ENCODE assay signal across 1 cellular context in the genomic region with DNA sequence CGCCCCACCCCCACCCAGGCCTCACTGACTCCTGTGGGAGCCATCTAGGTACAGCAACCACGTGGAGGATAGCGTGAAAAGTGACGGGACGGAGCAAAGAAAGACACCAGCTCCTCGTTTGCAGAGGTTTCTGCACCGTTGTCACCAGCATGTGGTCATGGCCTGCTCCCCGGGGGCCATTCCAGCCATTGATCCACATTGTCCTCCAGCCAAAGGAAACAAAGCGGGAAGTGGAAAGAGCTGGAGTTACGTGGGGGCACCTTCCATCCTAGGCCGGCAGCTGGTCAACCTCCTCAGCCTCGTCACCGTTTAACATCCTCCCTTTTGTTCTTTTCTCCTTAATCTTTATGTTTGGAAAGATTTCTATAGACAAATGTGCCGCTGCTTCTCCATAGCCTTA.
TF ChIP-seq lines count a peak whose summit lies in the region.

No MANE protein-coding gene starts in this region.

TF ChIP-seq in GM23338, 12 proteins besides CTCF, POLR2A, EP300 and RAD21 (continued from another document):
- TF ChIP-seq, protein P1, sequence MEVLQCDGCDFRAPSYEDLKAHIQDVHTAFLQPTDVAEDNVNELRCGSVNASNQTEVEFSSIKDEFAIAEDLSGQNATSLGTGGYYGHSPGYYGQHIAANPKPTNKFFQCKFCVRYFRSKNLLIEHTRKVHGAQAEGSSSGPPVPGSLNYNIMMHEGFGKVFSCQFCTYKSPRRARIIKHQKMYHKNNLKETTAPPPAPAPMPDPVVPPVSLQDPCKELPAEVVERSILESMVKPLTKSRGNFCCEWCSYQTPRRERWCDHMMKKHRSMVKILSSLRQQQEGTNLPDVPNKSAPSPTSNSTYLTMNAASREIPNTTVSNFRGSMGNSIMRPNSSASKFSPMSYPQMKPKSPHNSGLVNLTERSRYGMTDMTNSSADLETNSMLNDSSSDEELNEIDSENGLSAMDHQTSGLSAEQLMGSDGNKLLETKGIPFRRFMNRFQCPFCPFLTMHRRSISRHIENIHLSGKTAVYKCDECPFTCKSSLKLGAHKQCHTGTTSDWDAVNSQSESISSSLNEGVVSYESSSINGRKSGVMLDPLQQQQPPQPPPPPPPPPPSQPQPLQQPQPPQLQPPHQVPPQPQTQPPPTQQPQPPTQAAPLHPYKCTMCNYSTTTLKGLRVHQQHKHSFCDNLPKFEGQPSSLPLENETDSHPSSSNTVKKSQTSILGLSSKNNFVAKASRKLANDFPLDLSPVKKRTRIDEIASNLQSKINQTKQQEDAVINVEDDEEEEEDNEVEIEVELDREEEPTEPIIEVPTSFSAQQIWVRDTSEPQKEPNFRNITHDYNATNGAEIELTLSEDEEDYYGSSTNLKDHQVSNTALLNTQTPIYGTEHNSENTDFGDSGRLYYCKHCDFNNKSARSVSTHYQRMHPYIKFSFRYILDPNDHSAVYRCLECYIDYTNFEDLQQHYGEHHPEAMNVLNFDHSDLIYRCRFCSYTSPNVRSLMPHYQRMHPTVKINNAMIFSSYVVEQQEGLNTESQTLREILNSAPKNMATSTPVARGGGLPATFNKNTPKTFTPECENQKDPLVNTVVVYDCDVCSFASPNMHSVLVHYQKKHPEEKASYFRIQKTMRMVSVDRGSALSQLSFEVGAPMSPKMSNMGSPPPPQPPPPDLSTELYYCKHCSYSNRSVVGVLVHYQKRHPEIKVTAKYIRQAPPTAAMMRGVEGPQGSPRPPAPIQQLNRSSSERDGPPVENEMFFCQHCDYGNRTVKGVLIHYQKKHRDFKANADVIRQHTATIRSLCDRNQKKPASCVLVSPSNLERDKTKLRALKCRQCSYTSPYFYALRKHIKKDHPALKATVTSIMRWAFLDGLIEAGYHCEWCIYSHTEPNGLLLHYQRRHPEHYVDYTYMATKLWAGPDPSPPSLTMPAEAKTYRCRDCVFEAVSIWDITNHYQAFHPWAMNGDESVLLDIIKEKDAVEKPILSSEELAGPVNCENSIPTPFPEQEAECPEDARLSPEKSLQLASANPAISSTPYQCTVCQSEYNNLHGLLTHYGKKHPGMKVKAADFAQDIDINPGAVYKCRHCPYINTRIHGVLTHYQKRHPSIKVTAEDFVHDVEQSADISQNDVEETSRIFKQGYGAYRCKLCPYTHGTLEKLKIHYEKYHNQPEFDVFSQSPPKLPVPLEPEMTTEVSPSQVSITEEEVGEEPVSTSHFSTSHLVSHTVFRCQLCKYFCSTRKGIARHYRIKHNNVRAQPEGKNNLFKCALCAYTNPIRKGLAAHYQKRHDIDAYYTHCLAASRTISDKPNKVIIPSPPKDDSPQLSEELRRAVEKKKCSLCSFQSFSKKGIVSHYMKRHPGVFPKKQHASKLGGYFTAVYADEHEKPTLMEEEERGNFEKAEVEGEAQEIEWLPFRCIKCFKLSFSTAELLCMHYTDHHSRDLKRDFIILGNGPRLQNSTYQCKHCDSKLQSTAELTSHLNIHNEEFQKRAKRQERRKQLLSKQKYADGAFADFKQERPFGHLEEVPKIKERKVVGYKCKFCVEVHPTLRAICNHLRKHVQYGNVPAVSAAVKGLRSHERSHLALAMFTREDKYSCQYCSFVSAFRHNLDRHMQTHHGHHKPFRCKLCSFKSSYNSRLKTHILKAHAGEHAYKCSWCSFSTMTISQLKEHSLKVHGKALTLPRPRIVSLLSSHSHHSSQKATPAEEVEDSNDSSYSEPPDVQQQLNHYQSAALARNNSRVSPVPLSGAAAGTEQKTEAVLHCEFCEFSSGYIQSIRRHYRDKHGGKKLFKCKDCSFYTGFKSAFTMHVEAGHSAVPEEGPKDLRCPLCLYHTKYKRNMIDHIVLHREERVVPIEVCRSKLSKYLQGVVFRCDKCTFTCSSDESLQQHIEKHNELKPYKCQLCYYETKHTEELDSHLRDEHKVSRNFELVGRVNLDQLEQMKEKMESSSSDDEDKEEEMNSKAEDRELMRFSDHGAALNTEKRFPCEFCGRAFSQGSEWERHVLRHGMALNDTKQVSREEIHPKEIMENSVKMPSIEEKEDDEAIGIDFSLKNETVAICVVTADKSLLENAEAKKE (CRISPR knock-in tag; IDR thresholded peaks at IDR 0.05): no peak
- no peak for TF ChIP-seq ZNF114 (CRISPR knock-in tag; IDR thresholded peaks at IDR 0.05)
- TF ChIP-seq NANOG (IDR thresholded peaks at IDR 0.05; ENCODE audit: borderline replicate concordance): no peak
- no peak for TF ChIP-seq REST (IDR thresholded peaks at IDR 0.05; ENCODE audit: unreplicated experiment)
- no peak for TF ChIP-seq EZH2phosphoT487 (IDR thresholded peaks at IDR 0.05; ENCODE audit: unreplicated experiment)
- no peak for TF ChIP-seq JUNB (IDR thresholded peaks at IDR 0.05; ENCODE audit: unreplicated experiment)
- no peak for TF ChIP-seq POLR2AphosphoS5 (IDR thresholded peaks at IDR 0.05; ENCODE audit: low read depth)
